In genomic region chr10:53045315-53045714, GRCh38 we compare ENCODE assay signal across 15 cellular contexts.
DNase-seq lines count a peak whose midpoint lies in the region; ATAC-seq and TF ChIP-seq lines count a peak whose summit lies in the region.
"Had no signal": no experiment of that assay in that cellular context is flagged by ENCODE, and none has a peak within 500 bp of the region (broad histone marks: within the 10 kb centered on the region; RNA-seq: fewer than 3 reads in every experiment).

No MANE protein-coding gene starts in this region.

- H3K4me3 ChIP-seq in GM23338 (no peak overlapping the region), OCI-LY7 (ENCODE audit: low read depth, low read length, poor library complexity, severe bottlenecking) (no peak overlapping the region)
- no peak overlapping the region for H3K4me3 ChIP-seq in CD8-positive, alpha-beta memory T cell (ENCODE audit: low read length)
- H3K4me3 ChIP-seq: BLaER1 treated with 17β-estradiol and CSF1 and Interleukin-3, amounts not matched to agents 10 nM and 100 nM; HAP-1 had no signal

- H2BK5ac ChIP-seq in H9 (ENCODE audit: insufficient read length, low read length), result no peak overlapping the region

- no peak overlapping the region for H3K4me2 ChIP-seq in GM23338
- peak overlapping the region; percentile 36; the same call in 1 of the 2 replicates for H3K4me2 ChIP-seq in OCI-LY7 (ENCODE audit: low read length)
- H3K4me2 ChIP-seq in H9 (ENCODE audit: insufficient read depth, insufficient read length, low read length), result no peak overlapping the region
- H3K4me2 ChIP-seq: BLaER1 treated with 17β-estradiol and CSF1 and Interleukin-3, amounts not matched to agents 10 nM and 100 nM; KMS-11 had no signal

- no peak overlapping the region for H3K18ac ChIP-seq in H9 (ENCODE audit: insufficient read length, low read depth, low read length)

- H2BK15ac ChIP-seq in H9 (ENCODE audit: low read depth, low read length), result no peak overlapping the region

- H3K27ac ChIP-seq in GM23338 (ENCODE audit: low read depth) (no peak overlapping the region), OCI-LY7 (ENCODE audit: low read depth, low read length, poor library complexity, severe bottlenecking) (peak overlapping the region; percentile 25), H9 (ENCODE audit: insufficient read length, low read depth, low read length) (no peak overlapping the region)
- H3K27ac ChIP-seq in CD8-positive, alpha-beta memory T cell (ENCODE audit: low read depth, low read length), result no peak overlapping the region
- H3K27ac ChIP-seq: BLaER1 treated with 17β-estradiol and CSF1 and Interleukin-3, amounts not matched to agents 10 nM and 100 nM; KMS-11 had no signal

- H2BK12ac ChIP-seq in H9 (ENCODE audit: insufficient read length, low read depth, low read length), result no peak overlapping the region

- H2BK120ac ChIP-seq in H9 (ENCODE audit: low read depth, low read length, poor library complexity, severe bottlenecking), result no peak overlapping the region

- no peaks in the 10 kb centered on the region for H3K23me2 ChIP-seq in H9 (ENCODE audit: insufficient read length, low read depth, low read length, poor library complexity, severe bottlenecking)

- H4K5ac ChIP-seq in H9 (ENCODE audit: insufficient read length, low read depth, low read length), result no peak overlapping the region

- no peaks in the 10 kb centered on the region for H3F3A ChIP-seq in GM23338 (replicated peaks; ENCODE audit: low read depth)

- no peak overlapping the region for H3K4ac ChIP-seq in H9 (ENCODE audit: low read depth, low read length)

- no peak overlapping the region for H2AK5ac ChIP-seq in H9 (ENCODE audit: insufficient read length, low read length)

- no peak overlapping the region for H2BK20ac ChIP-seq in H9 (ENCODE audit: low read depth, low read length, poor library complexity, severe bottlenecking)

- POLR2A ChIA-PET in OCI-LY7 (lab: Charles Lee), result no interaction called here
- POLR2A ChIA-PET in CD8-positive, alpha-beta memory T cell (lab: Charles Lee), result no interaction called here

- H3K4me1 ChIP-seq in GM23338 (ENCODE audit: insufficient read depth), result peaks cover 7% of the 10 kb centered on the region; the same call in 1 of the 2 replicates
- H3K4me1 ChIP-seq in OCI-LY7 (ENCODE audit: insufficient read depth, low read length, poor library complexity, severe bottlenecking), result peaks cover 15% of the 10 kb centered on the region
- H3K4me1 ChIP-seq in H9 (ENCODE audit: insufficient read depth, low read length), result no peaks in the 10 kb centered on the region; the same call in 1 of the 2 replicates
- no peaks in the 10 kb centered on the region for H3K4me1 ChIP-seq in CD8-positive, alpha-beta memory T cell (ENCODE audit: insufficient read depth, low read length)
- H3K4me1 ChIP-seq: BLaER1 treated with 17β-estradiol and CSF1 and Interleukin-3, amounts not matched to agents 10 nM and 100 nM; Caco-2; HAP-1 had no signal

- H3K9me3 ChIP-seq in OCI-LY7 (ENCODE audit: low read length) (no peaks in the 10 kb centered on the region), H9 (ENCODE audit: control insufficient read depth, low read depth, low read length) (no peaks in the 10 kb centered on the region)
- no peaks in the 10 kb centered on the region for H3K9me3 ChIP-seq in CD8-positive, alpha-beta memory T cell (ENCODE audit: low read length)
- H3K9me3 ChIP-seq: BLaER1 treated with 17β-estradiol and CSF1 and Interleukin-3, amounts not matched to agents 10 nM and 100 nM; Caco-2; HAP-1 had no signal

- no peaks in the 10 kb centered on the region for H3K27me3 ChIP-seq in GM23338 (ENCODE audit: insufficient read depth)
- no peaks in the 10 kb centered on the region for H3K27me3 ChIP-seq in H9 (ENCODE audit: insufficient read depth, low read length)
- H3K27me3 ChIP-seq in CD8-positive, alpha-beta memory T cell (ENCODE audit: insufficient read depth, low read length, poor library complexity, severe bottlenecking), result no peaks in the 10 kb centered on the region
- H3K27me3 ChIP-seq: BLaER1 treated with 17β-estradiol and CSF1 and Interleukin-3, amounts not matched to agents 10 nM and 100 nM had no signal

- H3K9ac ChIP-seq in H9 (ENCODE audit: extremely low read depth, insufficient read length, low read length), result no peak overlapping the region
- H3K9ac ChIP-seq: BLaER1 treated with 17β-estradiol and CSF1 and Interleukin-3, amounts not matched to agents 10 nM and 100 nM; KMS-11 had no signal

- H3K79me1 ChIP-seq in H9 (ENCODE audit: insufficient read depth, low read depth, low read length, poor library complexity, severe bottlenecking), result no peaks in the 10 kb centered on the region

- no peak overlapping the region for H3T11ph ChIP-seq in H9 (ENCODE audit: low read length)

- CTCF ChIA-PET in OCI-LY7 (lab: Charles Lee; ENCODE audit: unreplicated experiment), result no interaction called here
- CTCF ChIA-PET in CD8-positive, alpha-beta memory T cell (lab: Charles Lee), result no interaction called here

- H3K4me3 Mint-ChIP-seq in GM23338, result no peak overlapping the region
- H3K4me3 Mint-ChIP-seq in H9, result no peak overlapping the region
- no peak overlapping the region for H3K4me3 Mint-ChIP-seq in CD8-positive, alpha-beta memory T cell
- H3K4me3 Mint-ChIP-seq: B cell; CD8-positive, alpha-beta T cell had no signal

- H3K27me3 Mint-ChIP-seq in GM23338 (ENCODE audit: insufficient read depth, low read depth, poor library complexity) (no peaks in the 10 kb centered on the region), H9 (ENCODE audit: low read depth) (no peaks in the 10 kb centered on the region)
- H3K27me3 Mint-ChIP-seq in CD8-positive, alpha-beta memory T cell, result no peaks in the 10 kb centered on the region
- H3K27me3 Mint-ChIP-seq: B cell had no signal

- H3K36me3 Mint-ChIP-seq in GM23338 (ENCODE audit: low read depth), result no peaks in the 10 kb centered on the region
- no peaks in the 10 kb centered on the region for H3K36me3 Mint-ChIP-seq in H9 (ENCODE audit: insufficient read depth in 1 of 3, low read depth in 3 of 3)
- H3K36me3 Mint-ChIP-seq in CD8-positive, alpha-beta memory T cell, result no peaks in the 10 kb centered on the region
- H3K36me3 Mint-ChIP-seq: CD8-positive, alpha-beta T cell had no signal

- H3K4me1 Mint-ChIP-seq in GM23338 (no peaks in the 10 kb centered on the region; the same call in 2 of the 3 replicates), H9 (peaks cover 13 to 14% of the 10 kb centered on the region in 2 experiments)
- no peaks in the 10 kb centered on the region for H3K4me1 Mint-ChIP-seq in CD8-positive, alpha-beta memory T cell
- H3K4me1 Mint-ChIP-seq: B cell had no signal

- no peak overlapping the region for H3K14ac ChIP-seq in H9 (ENCODE audit: insufficient read depth, low read length)

- no peak overlapping the region for H4K91ac ChIP-seq in H9 (ENCODE audit: insufficient read length, low read depth, low read length)

- no peaks in the 10 kb centered on the region for H3K79me2 ChIP-seq in GM23338 (replicated peaks; ENCODE audit: insufficient read depth)
- no peaks in the 10 kb centered on the region for H3K79me2 ChIP-seq in OCI-LY7 (ENCODE audit: insufficient read depth, low read depth, low read length)
- H3K79me2 ChIP-seq in H9 (ENCODE audit: insufficient read depth, low read length), result no peaks in the 10 kb centered on the region

- no peak overlapping the region for H3K56ac ChIP-seq in H9 (ENCODE audit: insufficient read length, low read depth, low read length)

- no TSS peak for BruUV-seq in OCI-LY7 (replicated peaks; lab: Mats Ljungman, UMichigan)

- H4K20me1 ChIP-seq in GM23338 (replicated peaks; ENCODE audit: insufficient read depth) (no peaks in the 10 kb centered on the region), OCI-LY7 (ENCODE audit: insufficient read depth, low read length) (no peaks in the 10 kb centered on the region), H9 (ENCODE audit: control insufficient read depth, insufficient read depth, insufficient read length) (no peaks in the 10 kb centered on the region)
- H4K20me1 ChIP-seq: BLaER1 treated with 17β-estradiol and CSF1 and Interleukin-3, amounts not matched to agents 10 nM and 100 nM had no signal

- ATAC-seq in GM23338 (no peak), HG03095 (IDR thresholded peaks at IDR 0.05; ENCODE audit: unreplicated experiment) (no peak)
- ATAC-seq: CD8-positive, alpha-beta T cell had no signal

- H3K36me3 ChIP-seq in GM23338 (ENCODE audit: insufficient read depth) (no peaks in the 10 kb centered on the region), OCI-LY7 (ENCODE audit: insufficient read depth, low read length) (no peaks in the 10 kb centered on the region)
- H3K36me3 ChIP-seq in CD8-positive, alpha-beta memory T cell (ENCODE audit: insufficient read depth, low read length), result no peaks in the 10 kb centered on the region
- H3K36me3 ChIP-seq: BLaER1 treated with 17β-estradiol and CSF1 and Interleukin-3, amounts not matched to agents 10 nM and 100 nM; HAP-1 had no signal

- H3K27ac Mint-ChIP-seq in GM23338, result no peak overlapping the region
- H3K27ac Mint-ChIP-seq in H9, result no peak overlapping the region
- H3K27ac Mint-ChIP-seq in CD8-positive, alpha-beta memory T cell, result no peak overlapping the region
- H3K27ac Mint-ChIP-seq: B cell; CD8-positive, alpha-beta T cell had no signal

- TF ChIP-seq CTCF in GM23338 (conservative IDR thresholded peaks at IDR 0.05; ENCODE audit: low read depth in 2 of 2) (no peak), OCI-LY7 (conservative IDR thresholded peaks at IDR 0.05; ENCODE audit: low read length) (no peak), H9 (conservative IDR thresholded peaks at IDR 0.05) (no peak)

- DNase-seq in DMS53 (lab: John Stamatoyannopoulos, UW) (peak; percentile 72), GM23338 (ENCODE audit: low spot score) (no peak), OCI-LY7 (ENCODE audit: low spot score) (peak; percentile 71), H9 (no peak)
- no peak for DNase-seq in CD8-positive, alpha-beta memory T cell
- DNase-seq: Caco-2; CD8-positive, alpha-beta T cell; DMS79 treated with DMSO at 0.1 percent for 48 hours; GF-D8; GOT3 had no signal

- no peak overlapping the region for H3K23ac ChIP-seq in H9 (ENCODE audit: insufficient read length, low read depth, low read length)

- H3K9me2 ChIP-seq in GM23338 (ENCODE audit: insufficient read depth), result no peaks in the 10 kb centered on the region
- H3K9me2 ChIP-seq in OCI-LY7 (ENCODE audit: insufficient read depth, low read length), result no peaks in the 10 kb centered on the region

- WGBS in H9 (ENCODE audit: extremely low coverage, insufficient read length, low lambda C conversion rate), result no CpG with 5 or more reads among the region's 2 CpGs

- intact Hi-C loops in OCI-LY7 (cut with micrococcal nuclease; ENCODE audit: unreplicated experiment), result no loop called here

- 0 out of 2 replicates have a peak overlapping the region, but pooled peaks have one; percentile 24 for H2AFZ ChIP-seq in GM23338
- no peak overlapping the region for H2AFZ ChIP-seq in OCI-LY7 (ENCODE audit: low read length)
- H2AFZ ChIP-seq in H9 (ENCODE audit: low read length), result no peak overlapping the region

- no peaks in the 10 kb centered on the region for H3K9me3 Mint-ChIP-seq in GM23338
- no peaks in the 10 kb centered on the region for H3K9me3 Mint-ChIP-seq in H9
- H3K9me3 Mint-ChIP-seq in CD8-positive, alpha-beta memory T cell, result peaks cover 0 to 21% (median 4%) of the 10 kb centered on the region in 5 donors

- no peak overlapping the region for H4K8ac ChIP-seq in H9 (replicated peaks; ENCODE audit: insufficient read length, low read depth, low read length)

TF ChIP-seq in GM23338, 12 proteins besides CTCF, POLR2A, EP300 and RAD21 (continues in another document):
- TF ChIP-seq ZNF331 (CRISPR knock-in tag; IDR thresholded peaks at IDR 0.05; ENCODE audit: low read depth), result no peak

Comparison
In these comparisons a context has a peak if more than half of its experiments do, and no peak if none do; other contexts are left out.
1. DNase-seq: peak in DMS53 (single experiment) and OCI-LY7 (single experiment); none in GM23338 (single experiment), H9 (single experiment) and CD8-positive, alpha-beta memory T cell (0 of 5).